23 cellular contexts compared by ENCODE assay signal in genomic region chr1:243528459-243529120, GRCh38.
"Had no signal": no experiment of that assay in that cellular context is flagged by ENCODE, and none has a peak within 500 bp of the region (broad histone marks: within the 10 kb centered on the region; RNA-seq: fewer than 3 reads in every experiment).

No MANE protein-coding gene starts in this region.

- ATAC-seq: activated T-cell treated with anti-CD3 and anti-CD28 coated beads, Interleukin-2, amount 50 U/mL, for 4 hours had no signal

- H3K27me3 Mint-ChIP-seq: activated CD4-positive, alpha-beta memory T cell treated with anti-CD3 and anti-CD28 coated beads for 36 hours; activated CD4-positive, alpha-beta T cell treated with anti-CD3 and anti-CD28 coated beads, Interleukin-2, amount 10 ng/mL, durations not matched to agents 7 days and 5 days; activated naive CD4-positive, alpha-beta T cell treated with anti-CD3 and anti-CD28 coated beads, Interleukin-2, amount 10 ng/mL, durations not matched to agents 7 days and 5 days; activated naive CD8-positive, alpha-beta T cell treated with anti-CD3 and anti-CD28 coated beads, Interleukin-2, amount 10 ng/mL, durations not matched to agents 7 days and 5 days had no signal

- H3K9me3 Mint-ChIP-seq: activated naive CD4-positive, alpha-beta T cell treated with anti-CD3 and anti-CD28 coated beads, Interleukin-2, amount 10 ng/mL, durations not matched to agents 7 days and 5 days; activated naive CD8-positive, alpha-beta T cell treated with anti-CD3 and anti-CD28 coated beads, Interleukin-2, amount 10 ng/mL, durations not matched to agents 7 days and 5 days had no signal

- H3K4me3 ChIP-seq: adrenal gland had no signal

- H3K9me3 ChIP-seq: adrenal gland had no signal

- H3K36me3 Mint-ChIP-seq: activated naive CD4-positive, alpha-beta T cell treated with anti-CD3 and anti-CD28 coated beads, Interleukin-2, amount 10 ng/mL, durations not matched to agents 7 days and 5 days had no signal

- FAIRE-seq: TTC549 had no signal

- H3K27me3 ChIP-seq: adrenal gland had no signal

- H3K36me3 ChIP-seq: adrenal gland had no signal

- H3K4me3 Mint-ChIP-seq: activated CD4-positive, alpha-beta memory T cell treated with anti-CD3 and anti-CD28 coated beads for 36 hours; activated CD4-positive, alpha-beta T cell treated with anti-CD3 and anti-CD28 coated beads, Interleukin-2, amount 10 ng/mL, durations not matched to agents 7 days and 5 days; activated naive CD4-positive, alpha-beta T cell treated with anti-CD3 and anti-CD28 coated beads, Interleukin-2, amount 10 ng/mL, durations not matched to agents 7 days and 5 days; activated naive CD8-positive, alpha-beta T cell treated with anti-CD3 and anti-CD28 coated beads, Interleukin-2, amount 10 ng/mL, durations not matched to agents 7 days and 5 days; activated T-cell treated with anti-CD3 and anti-CD28 coated beads, Interleukin-2, amount 50 U/mL, for 4 hours had no signal

- DNase-seq: activated CD4-positive, alpha-beta memory T cell treated with anti-CD3 and anti-CD28 coated beads for 36 hours; activated CD4-positive, alpha-beta T cell treated with anti-CD3 and anti-CD28 coated beads, Interleukin-2, amount 10 ng/mL, durations not matched to agents 7 days and 5 days; activated CD4-positive, CD25-positive, alpha-beta regulatory T cell; activated CD8-positive, alpha-beta memory T cell treated with anti-CD3 and anti-CD28 coated beads for 24 hours; activated gamma-delta T cell; activated naive CD4-positive, alpha-beta T cell treated with anti-CD3 and anti-CD28 coated beads, Interleukin-2, amount 10 ng/mL, durations not matched to agents 7 days and 5 days; activated naive CD8-positive, alpha-beta T cell treated with anti-CD3 and anti-CD28 coated beads, Interleukin-2, amount 10 ng/mL, durations not matched to agents 7 days and 5 days; activated T-cell treated with anti-CD3 and anti-CD28 coated beads, Interleukin-2, amount 50 U/mL, for 4 hours; adrenal gland; anterior cingulate cortex; MV-4-11; NCI-H1092 treated with DMSO at 0.1 percent for 48 hours; NCI-H1436; NCI-H1694 treated with DMSO at 0.1 percent for 48 hours; NCI-H2029 treated with DMSO at 0.1 percent for 48 hours; NCI-H345; NCI-H510A; NCI-H526 treated with DMSO at 0.1 percent for 48 hours; NCI-H82; SIG-M5; T1000 had no signal

- H3K27ac Mint-ChIP-seq: activated CD4-positive, alpha-beta memory T cell treated with anti-CD3 and anti-CD28 coated beads for 36 hours; activated CD4-positive, alpha-beta T cell treated with anti-CD3 and anti-CD28 coated beads, Interleukin-2, amount 10 ng/mL, durations not matched to agents 7 days and 5 days; activated naive CD4-positive, alpha-beta T cell treated with anti-CD3 and anti-CD28 coated beads, Interleukin-2, amount 10 ng/mL, durations not matched to agents 7 days and 5 days; activated naive CD8-positive, alpha-beta T cell treated with anti-CD3 and anti-CD28 coated beads, Interleukin-2, amount 10 ng/mL, durations not matched to agents 7 days and 5 days had no signal

- H3K27ac ChIP-seq: adrenal gland, VCaP had no signal
